Comparison of ENCODE assay signal across 15 cellular contexts in the genomic region with DNA sequence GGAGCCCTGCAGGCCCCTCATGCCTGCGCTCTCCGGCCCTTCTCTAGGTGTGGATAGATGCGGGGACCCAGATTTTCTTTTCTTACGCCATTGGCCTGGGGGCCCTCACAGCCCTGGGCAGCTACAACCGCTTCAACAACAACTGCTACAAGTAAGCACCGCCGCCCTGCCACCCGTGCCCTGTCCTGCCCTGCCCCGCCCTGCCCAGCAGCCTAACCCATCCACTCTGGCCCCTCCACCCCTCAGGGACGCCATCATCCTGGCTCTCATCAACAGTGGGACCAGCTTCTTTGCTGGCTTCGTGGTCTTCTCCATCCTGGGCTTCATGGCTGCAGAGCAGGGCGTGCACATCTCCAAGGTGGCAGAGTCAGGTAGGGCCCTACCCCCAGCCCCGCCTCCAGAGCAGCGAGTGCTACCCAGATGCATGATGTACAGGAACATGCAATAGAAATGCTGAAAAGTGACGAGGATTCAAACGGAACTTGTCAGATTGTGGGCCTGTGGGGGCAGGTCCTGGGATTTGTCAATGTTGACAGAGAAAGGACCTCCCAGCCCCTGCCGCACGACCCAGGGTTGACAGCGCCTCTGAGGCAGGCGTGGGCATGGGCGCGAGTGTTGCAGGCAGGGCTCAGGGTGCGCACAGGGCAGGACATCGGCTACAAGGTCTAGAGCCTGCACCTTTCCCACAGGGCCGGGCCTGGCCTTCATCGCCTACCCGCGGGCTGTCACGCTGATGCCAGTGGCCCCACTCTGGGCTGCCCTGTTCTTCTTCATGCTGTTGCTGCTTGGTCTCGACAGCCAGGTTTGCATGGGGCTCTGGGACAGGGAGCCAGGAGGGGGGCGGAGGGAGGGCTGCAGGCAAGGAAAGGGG. TPM values are rescaled to one million over a fixed set of nuclear protein-coding genes. Genes with fewer than 3 reads are reported as not detected.
A peak's percentile ranks its signal among the peaks of the same experiment; 100 is the strongest.
DNase-seq lines count a peak whose midpoint lies in the region; ATAC-seq, FAIRE-seq and TF ChIP-seq lines count a peak whose summit lies in the region.
"Had no signal": no experiment of that assay in that cellular context is flagged by ENCODE, and none has a peak within 500 bp of the region (broad histone marks: within the 10 kb centered on the region; RNA-seq: fewer than 3 reads in every experiment).

No MANE protein-coding gene starts in this region.

- H3K4me1 ChIP-seq in HEK293 (ENCODE audit: control insufficient read depth, insufficient read depth, low read length) (no peaks in the 10 kb centered on the region), K562 (replicated peaks in 1 of 2; ENCODE audit: control insufficient read depth in 2 of 2, insufficient read depth in 2 of 2, low read length in 2 of 2) (peaks cover 5 to 68% of the 10 kb centered on the region in 2 experiments; a peak in 4 of 5 replicates), sigmoid colon (peaks cover 0 to 43% (median 13%) of the 10 kb centered on the region in 4 donors)

- no peak overlapping the region for H3K4me2 ChIP-seq in K562 (ENCODE audit: insufficient read depth, low read length)

- no peak for DNase-seq in K562 (ENCODE audit: extremely low read depth in 1 of 4, low spot score in 3 of 4)
- DNase-seq in left lobe of liver (ENCODE audit: low spot score): no peak
- DNase-seq in sigmoid colon: no peak
- DNase-seq in NCI-H2107 treated with DMSO at 0.1 percent for 48 hours (lab: John Stamatoyannopoulos, UW; ENCODE audit: unreplicated experiment): no peak
- no peak for DNase-seq in UCSD-AML1 (lab: John Stamatoyannopoulos, UW; ENCODE audit: unreplicated experiment)
- no peak for DNase-seq in hippocampal formation (lab: John Stamatoyannopoulos, UW)
- DNase-seq: ACHN, DMS79 treated with DMSO at 0.1 percent for 48 hours, KG1, NCI-H1694 treated with DMSO at 0.1 percent for 48 hours, NCI-H226, NCI-H524 treated with DMSO at 0.1 percent for 48 hours, PC-3 had no signal

- no peaks in the 10 kb centered on the region for H3K9me3 ChIP-seq in HEK293 (ENCODE audit: control insufficient read depth, insufficient read depth, low read depth, low read length)
- no peaks in the 10 kb centered on the region for H3K9me3 ChIP-seq in K562 (replicated peaks; ENCODE audit: control insufficient read depth, insufficient read depth, low read depth, low read length)
- H3K9me3 ChIP-seq in sigmoid colon: no peaks in the 10 kb centered on the region

- TF ChIP-seq EP300 in K562 (IDR thresholded peaks at IDR 0.05; ENCODE audit: low read length) (no peak), sigmoid colon (IDR thresholded peaks at IDR 0.05) (no peak)

- no peak for TF ChIP-seq CTCF in HEK293 (tag by site-specific recombination; IDR thresholded peaks at IDR 0.05)
- TF ChIP-seq CTCF in K562 (IDR thresholded peaks at IDR 0.05 in 2 of 3, conservative IDR thresholded peaks at IDR 0.05 in 1 of 3; ENCODE audit: insufficient read depth in 2 of 3, low read depth in 1 of 3, low read length in 3 of 3): no peak
- TF ChIP-seq CTCF in sigmoid colon (IDR thresholded peaks at IDR 0.05): no peak

- peaks cover 13% of the 10 kb centered on the region for H4K20me1 ChIP-seq in K562 (replicated peaks; ENCODE audit: control insufficient read depth, insufficient read depth, low read length)

- no peaks in the 10 kb centered on the region for H3K27me3 ChIP-seq in K562 (ENCODE audit: control insufficient read depth in 2 of 2, insufficient read depth in 2 of 2, low read length in 2 of 2)
- H3K27me3 ChIP-seq in sigmoid colon: no peaks in the 10 kb centered on the region

- no TSS peak for BruUV-seq in K562 (replicated peaks; lab: Mats Ljungman, UMichigan)

- in situ Hi-C loops in K562 (cut with MboI): no loop called here

- no peak overlapping the region; a peak in 1 of 4 replicates for H3K9ac ChIP-seq in K562 (ENCODE audit: insufficient read depth in 1 of 2, low read depth in 2 of 2, low read length in 2 of 2)

- TF ChIP-seq POLR2A in K562 (conservative IDR thresholded peaks at IDR 0.05) (0 out of 2 replicates have a peak, but pooled peaks have one; percentile 28), sigmoid colon (IDR thresholded peaks at IDR 0.05) (no peak)

- H3K27ac ChIP-seq in HEK293 (ENCODE audit: extremely low read depth, low read depth, low read length): no peak overlapping the region
- H3K27ac ChIP-seq in K562 (ENCODE audit: extremely low read depth, low read depth, low read length): no peak overlapping the region
- peak overlapping the region in 3 of 4 donors; percentile 66 to 92 (median 83) for H3K27ac ChIP-seq in sigmoid colon
- H3K27ac ChIP-seq: C4-2B had no signal

- FAIRE-seq in K562 (lab: Jason Lieb, UNC): no peak

- CTCF ChIA-PET in HEK293 (lab: Yijun Ruan, JAX) (interaction anchor here (0.5 to 1.8 kb wide), 2 partner anchors 15 to 253 kb away, joined by 3 to 4 read pairs; no protein-coding TSS in a partner anchor), K562 (lab: Yijun Ruan, JAX; ENCODE audit: low intra/inter-chr PET ratio) (no interaction called here)

- H3K4me3 ChIP-seq in HEK293 (ENCODE audit: low read depth, low read length) (no peak overlapping the region), K562 (no peak overlapping the region), sigmoid colon (no peak overlapping the region)

- H3K79me2 ChIP-seq in K562 (ENCODE audit: control insufficient read depth, insufficient read depth, low read length): peaks cover 36% of the 10 kb centered on the region

- no peak for TF ChIP-seq RAD21 in K562 (CRISPR knock-in tag; conservative IDR thresholded peaks at IDR 0.05 in 1 of 2, IDR thresholded peaks at IDR 0.05 in 1 of 2)

- ATAC-seq in K562 (no peak), left lobe of liver (peak; percentile 20)
- ATAC-seq: PC-3 had no signal

- peaks cover 4% of the 10 kb centered on the region for H3K9me1 ChIP-seq in K562 (ENCODE audit: control insufficient read depth, insufficient read depth, low read length)

- no peak overlapping the region for H2AFZ ChIP-seq in K562 (ENCODE audit: low read depth, low read length)

- intact Hi-C loops in K562 (cut with micrococcal nuclease): no loop called here
- intact Hi-C loops in sigmoid colon (cut with DNase I): no loop called here

- peaks cover 0 to 76% of the 10 kb centered on the region in 2 experiments; a peak in 1 of 3 replicates for H3K36me3 ChIP-seq in HEK293 (ENCODE audit: control insufficient read depth in 2 of 2, insufficient read depth in 1 of 2, low read length in 2 of 2)
- H3K36me3 ChIP-seq in K562 (ENCODE audit: control insufficient read depth, insufficient read depth, low read length): peaks cover 66% of the 10 kb centered on the region; the same call in 1 of the 3 replicates
- peaks cover 0 to 14% (median 0%) of the 10 kb centered on the region in 4 donors for H3K36me3 ChIP-seq in sigmoid colon

- 83% methylated on average over 11 of the region's 31 CpGs for WGBS in K562 (ENCODE audit: insufficient coverage, low coverage, missing lambda C conversion rate)
- WGBS in sigmoid colon, 2 donors: 72 to 79% methylated on average over 30 to 31 of the region's 31 CpGs

- POLR2A ChIA-PET in HEK293 (lab: Yijun Ruan, JAX): no interaction called here
- POLR2A ChIA-PET in K562 (lab: Yijun Ruan, JAX): interaction anchor here (0.6 to 1.0 kb wide), 2 partner anchors 25 to 26 kb away, joined by 3 read pairs; no protein-coding TSS in a partner anchor

RNA-seq across cellular contexts. Expression of gene SLC6A8, which starts 5.7 kb away (rescaled TPM):
- 456 and 1,096 TPM in 2 replicates for total RNA-seq in K562 (2011; cell fraction: chromatin; rRNA removed; ENCODE audit: low replicate concordance)
- total RNA-seq in K562 (2011; cell fraction: nucleolus; rRNA removed): 646 and 663 TPM in 2 replicates
- total RNA-seq in K562 (2011; cell fraction: nucleoplasm; rRNA removed): 500 and 510 TPM in 2 replicates
- total RNA-seq in K562 (2014; rRNA removed) (29.6 and 45.6 TPM in 2 replicates), K562 (2014; rRNA removed; fragmentation: Illumina TruSeq; extraction: Trizol) (24.7 and 34.3 TPM in 2 replicates), K562 (2015; rRNA removed; fragmentation: Illumina TruSeq; extraction: Trizol) (30.3 and 31.0 TPM in 2 replicates), K562 (2021) (122 and 144 TPM in 2 replicates), left lobe of liver (3.2 TPM), sigmoid colon (10 to 100 TPM; 31.9 to 60.7 (median 35.1) TPM)
- polyA plus RNA-seq in K562 (2011; rRNA removed) (139 and 294 TPM in 2 replicates), K562 (2014; fragmentation: Illumina TruSeq; extraction: Trizol) (73.5 and 87.0 TPM in 2 replicates), K562 (2014; fragmentation: Nextera tagmentation; extraction: Ambion mirVana) (1 to 10 TPM in 1 of 2 experiments, under 1 TPM in 1; 0.68 to 1.7 TPM), K562 (2014; rRNA removed) (76.7 and 77.6 TPM in 2 replicates), sigmoid colon (100 to 1,000 TPM in 1 of 3 donors, 10 to 100 TPM in 2; 67.9 to 158 (median 70.5) TPM)
- polyA plus RNA-seq in K562 (2011; cell fraction: cytosol; rRNA removed): 237 and 320 TPM in 2 replicates
- polyA plus RNA-seq in K562 (2011; cell fraction: nucleus; rRNA removed): 1,046 and 1,667 TPM in 2 replicates
- 94.9 and 162 TPM in 2 replicates for polyA plus RNA-seq in K562 (2012)
- polyA minus RNA-seq in K562 (2011; rRNA and poly(A)+ RNA removed): 85.5 and 108 TPM in 2 replicates
- 134 and 269 TPM in 2 replicates for polyA minus RNA-seq in K562 (2011; cell fraction: cytosol; rRNA and poly(A)+ RNA removed)
- 124 and 281 TPM in 2 replicates for polyA minus RNA-seq in K562 (2011; cell fraction: nucleus; rRNA and poly(A)+ RNA removed)

RNA-seq across cellular contexts. Expression of gene PNCK, which starts 19.8 kb away (rescaled TPM):
- 17.5 and 43.4 TPM in 2 replicates for total RNA-seq in K562 (2011; cell fraction: chromatin; rRNA removed; ENCODE audit: low replicate concordance)
- 37.0 TPM in 2 replicates for total RNA-seq in K562 (2011; cell fraction: nucleolus; rRNA removed)
- total RNA-seq in K562 (2011; cell fraction: nucleoplasm; rRNA removed): 18.2 and 26.2 TPM in 2 replicates
- total RNA-seq in K562 (2014; rRNA removed) (1.3 and 1.4 TPM in 2 replicates), K562 (2014; rRNA removed; fragmentation: Illumina TruSeq; extraction: Trizol) (0.25 and 0.48 TPM in 2 replicates), K562 (2015; rRNA removed; fragmentation: Illumina TruSeq; extraction: Trizol) (0.51 and 0.79 TPM in 2 replicates), K562 (2021) (1.9 and 2.2 TPM in 2 replicates), left lobe of liver (not detected), sigmoid colon (100 to 1,000 TPM in 1 of 4 donors, 10 to 100 TPM in 3; 33.9 to 135 (median 64.2) TPM)
- polyA plus RNA-seq in K562 (2011; rRNA removed) (7.5 and 23.6 TPM in 2 replicates), K562 (2014; fragmentation: Illumina TruSeq; extraction: Trizol) (1.0 and 1.2 TPM in 2 replicates), K562 (2014; fragmentation: Nextera tagmentation; extraction: Ambion mirVana) (under 1 TPM in 1 of 2 experiments, not detected in 1; 0.13 TPM), K562 (2014; rRNA removed) (1.7 and 2.5 TPM in 2 replicates), sigmoid colon (1 to 10 TPM in 1 of 3 donors, not detected in 2; 4.6 TPM)
- 10.0 and 17.5 TPM in 2 replicates for polyA plus RNA-seq in K562 (2011; cell fraction: cytosol; rRNA removed)
- 100 and 212 TPM in 2 replicates for polyA plus RNA-seq in K562 (2011; cell fraction: nucleus; rRNA removed)
- 6.0 and 17.0 TPM in 2 replicates for polyA plus RNA-seq in K562 (2012)
- polyA minus RNA-seq in K562 (2011; rRNA and poly(A)+ RNA removed): 3.5 and 6.7 TPM in 2 replicates
- polyA minus RNA-seq in K562 (2011; cell fraction: cytosol; rRNA and poly(A)+ RNA removed): 2.9 and 11.2 TPM in 2 replicates
- polyA minus RNA-seq in K562 (2011; cell fraction: nucleus; rRNA and poly(A)+ RNA removed): 20.6 and 48.3 TPM in 2 replicates

RNA-seq across cellular contexts. Expression of gene BCAP31, which starts 30.7 kb away (rescaled TPM):
- 194 and 313 TPM in 2 replicates for total RNA-seq in K562 (2011; cell fraction: chromatin; rRNA removed; ENCODE audit: low replicate concordance)
- 389 and 398 TPM in 2 replicates for total RNA-seq in K562 (2011; cell fraction: nucleolus; rRNA removed)
- 299 and 322 TPM in 2 replicates for total RNA-seq in K562 (2011; cell fraction: nucleoplasm; rRNA removed)
- total RNA-seq in K562 (2014; rRNA removed): 156 and 184 TPM in 2 replicates
- total RNA-seq in K562 (2014; rRNA removed; fragmentation: Illumina TruSeq; extraction: Trizol): 206 and 225 TPM in 2 replicates
- total RNA-seq in K562 (2015; rRNA removed; fragmentation: Illumina TruSeq; extraction: Trizol): 170 and 173 TPM in 2 replicates
- total RNA-seq in K562 (2021): 261 and 262 TPM in 2 replicates
- 157 and 186 TPM in 2 replicates for polyA plus RNA-seq in K562 (2011; rRNA removed)
- 164 and 227 TPM in 2 replicates for polyA plus RNA-seq in K562 (2011; cell fraction: cytosol; rRNA removed)
- 115 and 116 TPM in 2 replicates for polyA plus RNA-seq in K562 (2011; cell fraction: nucleus; rRNA removed)
- polyA plus RNA-seq in K562 (2012): 235 and 441 TPM in 2 replicates
- 188 and 219 TPM in 2 replicates for polyA plus RNA-seq in K562 (2014; fragmentation: Illumina TruSeq; extraction: Trizol)
- 100 to 1,000 TPM; 562 to 683 TPM for polyA plus RNA-seq in K562 (2014; fragmentation: Nextera tagmentation; extraction: Ambion mirVana)
- 175 and 176 TPM in 2 replicates for polyA plus RNA-seq in K562 (2014; rRNA removed)
- polyA minus RNA-seq in K562 (2011; rRNA and poly(A)+ RNA removed): 177 and 181 TPM in 2 replicates
- 74.4 and 86.4 TPM in 2 replicates for polyA minus RNA-seq in K562 (2011; cell fraction: cytosol; rRNA and poly(A)+ RNA removed)
- 30.8 and 43.7 TPM in 2 replicates for polyA minus RNA-seq in K562 (2011; cell fraction: nucleus; rRNA and poly(A)+ RNA removed)
- 108 TPM for total RNA-seq in left lobe of liver
- 100 to 1,000 TPM in 1 of 4 donors, 10 to 100 TPM in 3; 59.3 to 124 (median 70.4) TPM for total RNA-seq in sigmoid colon
- polyA plus RNA-seq in sigmoid colon: 100 to 1,000 TPM in 1 of 3 donors, 10 to 100 TPM in 2; 61.3 to 216 (median 70.9) TPM

RNA-seq across cellular contexts. Expression of gene ABCD1, which starts 31.2 kb away (rescaled TPM):
- 3.4 and 16.6 TPM in 2 replicates for total RNA-seq in K562 (2011; cell fraction: chromatin; rRNA removed; ENCODE audit: low replicate concordance)
- 12.9 and 17.3 TPM in 2 replicates for total RNA-seq in K562 (2011; cell fraction: nucleolus; rRNA removed)
- 7.3 TPM in 2 replicates for total RNA-seq in K562 (2011; cell fraction: nucleoplasm; rRNA removed)
- 3.9 and 6.0 TPM in 2 replicates for total RNA-seq in K562 (2014; rRNA removed)
- total RNA-seq in K562 (2014; rRNA removed; fragmentation: Illumina TruSeq; extraction: Trizol): 0.80 and 1.4 TPM in 2 replicates
- 2.8 and 3.1 TPM in 2 replicates for total RNA-seq in K562 (2015; rRNA removed; fragmentation: Illumina TruSeq; extraction: Trizol)
- 6.9 and 7.1 TPM in 2 replicates for total RNA-seq in K562 (2021)
- 1.6 and 3.8 TPM in 2 replicates for polyA plus RNA-seq in K562 (2011; rRNA removed)
- polyA plus RNA-seq in K562 (2011; cell fraction: cytosol; rRNA removed): 2.8 and 5.5 TPM in 2 replicates
- 8.7 and 16.4 TPM in 2 replicates for polyA plus RNA-seq in K562 (2011; cell fraction: nucleus; rRNA removed)
- polyA plus RNA-seq in K562 (2012): 6.3 and 9.6 TPM in 2 replicates
- 2.2 and 3.5 TPM in 2 replicates for polyA plus RNA-seq in K562 (2014; fragmentation: Illumina TruSeq; extraction: Trizol)
- under 1 TPM; 0.07 to 0.18 TPM for polyA plus RNA-seq in K562 (2014; fragmentation: Nextera tagmentation; extraction: Ambion mirVana)
- 3.8 and 5.2 TPM in 2 replicates for polyA plus RNA-seq in K562 (2014; rRNA removed)
- polyA minus RNA-seq in K562 (2011; rRNA and poly(A)+ RNA removed): 1.8 and 2.6 TPM in 2 replicates
- 4.3 and 4.4 TPM in 2 replicates for polyA minus RNA-seq in K562 (2011; cell fraction: cytosol; rRNA and poly(A)+ RNA removed)
- polyA minus RNA-seq in K562 (2011; cell fraction: nucleus; rRNA and poly(A)+ RNA removed): 7.9 and 8.4 TPM in 2 replicates
- total RNA-seq in left lobe of liver: 13.4 TPM
- total RNA-seq in sigmoid colon: 10 to 100 TPM; 11.0 to 21.3 (median 18.3) TPM
- 10 to 100 TPM in 1 of 3 donors, 1 to 10 TPM in 2; 1.8 to 12.8 (median 3.2) TPM for polyA plus RNA-seq in sigmoid colon

RNA-seq across cellular contexts. Expression of gene DUSP9, which starts 46.4 kb away (rescaled TPM):
- 2.3 and 6.4 TPM in 2 replicates for total RNA-seq in K562 (2011; cell fraction: chromatin; rRNA removed; ENCODE audit: low replicate concordance)
- total RNA-seq in K562 (2011; cell fraction: nucleolus; rRNA removed): 6.8 and 7.3 TPM in 2 replicates
- 3.4 and 3.9 TPM in 2 replicates for total RNA-seq in K562 (2011; cell fraction: nucleoplasm; rRNA removed)
- 10.6 and 17.8 TPM in 2 replicates for total RNA-seq in K562 (2014; rRNA removed)
- total RNA-seq in K562 (2014; rRNA removed; fragmentation: Illumina TruSeq; extraction: Trizol): 2.5 and 3.2 TPM in 2 replicates
- total RNA-seq in K562 (2015; rRNA removed; fragmentation: Illumina TruSeq; extraction: Trizol): 4.6 and 5.2 TPM in 2 replicates
- 13.0 and 14.1 TPM in 2 replicates for total RNA-seq in K562 (2021)
- polyA plus RNA-seq in K562 (2011; rRNA removed): 8.8 and 20.5 TPM in 2 replicates
- 22.4 and 26.1 TPM in 2 replicates for polyA plus RNA-seq in K562 (2011; cell fraction: cytosol; rRNA removed)
- 11.9 and 18.7 TPM in 2 replicates for polyA plus RNA-seq in K562 (2011; cell fraction: nucleus; rRNA removed)
- 7.4 and 10.8 TPM in 2 replicates for polyA plus RNA-seq in K562 (2012)
- polyA plus RNA-seq in K562 (2014; fragmentation: Illumina TruSeq; extraction: Trizol): 5.5 and 7.1 TPM in 2 replicates
- under 1 TPM; 0.11 to 0.31 TPM for polyA plus RNA-seq in K562 (2014; fragmentation: Nextera tagmentation; extraction: Ambion mirVana)
- polyA plus RNA-seq in K562 (2014; rRNA removed): 8.4 and 9.2 TPM in 2 replicates
- 5.2 and 5.5 TPM in 2 replicates for polyA minus RNA-seq in K562 (2011; rRNA and poly(A)+ RNA removed)
- 7.3 and 20.2 TPM in 2 replicates for polyA minus RNA-seq in K562 (2011; cell fraction: cytosol; rRNA and poly(A)+ RNA removed)
- 2.7 and 6.7 TPM in 2 replicates for polyA minus RNA-seq in K562 (2011; cell fraction: nucleus; rRNA and poly(A)+ RNA removed)
- 0.60 TPM for total RNA-seq in left lobe of liver
- not detected for total RNA-seq in sigmoid colon
- under 1 TPM in 1 of 3 donors, not detected in 2; 0.06 TPM for polyA plus RNA-seq in sigmoid colon

Comparison
In these comparisons a context has a peak if more than half of its experiments do, and no peak if none do; other contexts are left out.
1. H3K27ac ChIP-seq: peak in sigmoid colon (3 of 4); none in HEK293 (single experiment) and K562 (single experiment).
2. Of the 44 proteins assayed by ChIP-seq in both K562 and HEK293: peak only in K562: none; only in HEK293: KLF1 and ZBTB17; in both: none; in neither: 42.